18 cellular contexts compared by ENCODE assay signal in the genomic region with DNA sequence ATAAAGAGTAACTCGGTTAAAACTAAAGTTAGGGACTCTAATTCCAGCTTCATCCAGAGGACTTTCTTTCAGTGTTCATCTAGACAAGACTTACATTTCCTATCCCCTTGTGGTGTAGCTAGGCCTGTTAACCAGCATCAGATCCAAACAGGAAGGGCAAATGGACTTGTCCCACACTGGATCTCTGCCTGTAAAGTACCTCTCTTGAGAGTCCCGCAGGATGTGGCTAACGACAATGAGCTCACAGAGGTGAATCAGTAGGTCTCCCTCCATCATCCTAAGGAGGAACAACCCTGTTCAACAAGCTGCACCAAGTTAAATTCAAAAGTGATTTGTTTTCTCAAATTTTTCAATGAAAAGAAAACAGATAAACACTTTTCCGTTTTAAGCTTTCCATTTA.
"Had no signal": no experiment of that assay in that cellular context is flagged by ENCODE, and none has a peak within 500 bp of the region (broad histone marks: within the 10 kb centered on the region; RNA-seq: fewer than 3 reads in every experiment).

No MANE protein-coding gene starts in this region.

- H3K4me3 ChIP-seq: gastrocnemius medialis, lower lobe of right lung, thyroid gland had no signal

- H3K36me3 ChIP-seq: gastrocnemius medialis, lower lobe of right lung, thyroid gland, WERI-Rb-1 had no signal

- H3K4me1 ChIP-seq: gastrocnemius medialis, lower lobe of right lung had no signal

- ATAC-seq: activated CD4-positive, alpha-beta T cell treated with anti-CD3 and anti-CD28 coated beads for 36 hours; gastrocnemius medialis; lower lobe of right lung; natural killer cell treated with Interleukin-12 subunit alpha and Interleukin-12 subunit beta and Interleukin-15 and Interleukin-18, amount 100 ng/mL, for 72 hours had no signal

- DNase-seq: activated CD4-positive, alpha-beta T cell treated with anti-CD3 and anti-CD28 coated beads for 36 hours; activated CD4-positive, alpha-beta T cell treated with anti-CD3 and anti-CD28 coated beads, Interleukin-2, amount 50 U/mL, for 48 hours; activated naive CD4-positive, alpha-beta T cell; activated naive CD8-positive, alpha-beta T cell treated with anti-CD3 and anti-CD28 coated beads, Interleukin-2, amount 10 ng/mL, durations not matched to agents 7 days and 5 days; activated T-cell treated with anti-CD3 and anti-CD28 coated beads for 4 hours; amygdala; cortex of kidney; erythroblast; gastrocnemius medialis; head of caudate nucleus; lower lobe of right lung; nucleus accumbens; posterior cingulate gyrus; stimulated activated CD4-positive, alpha-beta T cell treated with anti-CD3 and anti-CD28 coated beads, Interleukin-2, amount 100 ng/mL, for 24 hours; stimulated activated naive CD4-positive, alpha-beta T cell treated with Interleukin-2 at 50 U/mL for 16 hours; thyroid gland; WERI-Rb-1 had no signal

- H3K27ac ChIP-seq: gastrocnemius medialis, lower lobe of right lung, WERI-Rb-1 had no signal

- H3K9me3 ChIP-seq: gastrocnemius medialis, lower lobe of right lung, thyroid gland had no signal

- H3K27me3 ChIP-seq: gastrocnemius medialis, thyroid gland had no signal
